12 cellular contexts compared by ENCODE assay signal in genomic region chr19:41995959-41996797, GRCh38. TPM values are rescaled to one million over a fixed set of nuclear protein-coding genes. Genes with fewer than 3 reads are reported as not detected.
DNase-seq lines count a peak whose midpoint lies in the region; ATAC-seq, FAIRE-seq and TF ChIP-seq lines count a peak whose summit lies in the region.
"Had no signal": no experiment of that assay in that cellular context is flagged by ENCODE, and none has a peak within 500 bp of the region (broad histone marks: within the 10 kb centered on the region; RNA-seq: fewer than 3 reads in every experiment).

No MANE protein-coding gene starts in this region.

- TF ChIP-seq EP300 in K562 (IDR thresholded peaks at IDR 0.05; ENCODE audit: low read length), result no peak

- BruUV-seq in K562 (replicated peaks; lab: Mats Ljungman, UMichigan), result no TSS peak

- POLR2A ChIA-PET in K562 (lab: Yijun Ruan, JAX), result interaction anchor here (0.6 to 2.0 kb wide), 7 partner anchors 11 to 57 kb away, joined by 3 to 5 read pairs (median 3); no protein-coding TSS in a partner anchor

- FAIRE-seq in K562 (lab: Jason Lieb, UNC), result peak; percentile 35

- no peak for TF ChIP-seq RAD21 in K562 (CRISPR knock-in tag; conservative IDR thresholded peaks at IDR 0.05 in 1 of 2, IDR thresholded peaks at IDR 0.05 in 1 of 2)

- H3K4me2 ChIP-seq in K562 (ENCODE audit: insufficient read depth, low read length), result no peak overlapping the region

- no peaks in the 10 kb centered on the region for H3K9me3 ChIP-seq in K562 (replicated peaks; ENCODE audit: control insufficient read depth, insufficient read depth, low read depth, low read length)
- H3K9me3 ChIP-seq: esophagus squamous epithelium, left lung had no signal

- peaks cover 12% of the 10 kb centered on the region for H3K4me1 Mint-ChIP-seq in chondrocyte (ENCODE audit: low read depth)

- peak; percentile 33 to 68 for DNase-seq in SHP77 (lab: John Stamatoyannopoulos, UW)
- no peak for DNase-seq in SHP77 treated with DMSO at 0.1 percent for 48 hours (lab: John Stamatoyannopoulos, UW)
- peak; percentile 13 for DNase-seq in NB4 (ENCODE audit: low read depth)
- peak; percentile 54 to 80 (median 70) for DNase-seq in K562 (ENCODE audit: extremely low read depth in 1 of 4, low spot score in 3 of 4)
- peak in 8 of 10 donors; percentile 51 to 95 (median 72) for DNase-seq in posterior cingulate gyrus
- no peak for DNase-seq in hepatic stellate cell (ENCODE audit: low spot score)
- DNase-seq in chondrocyte (ENCODE audit: low spot score), result no peak
- DNase-seq: esophagus squamous epithelium had no signal

- H3K27me3 ChIP-seq in K562 (ENCODE audit: control insufficient read depth in 2 of 2, insufficient read depth in 2 of 2, low read length in 2 of 2), result peaks cover 8 to 57% of the 10 kb centered on the region in 2 experiments; a peak in 4 of 5 replicates

- no peak overlapping the region for H3K9ac ChIP-seq in K562 (ENCODE audit: insufficient read depth in 1 of 2, low read depth in 2 of 2, low read length in 2 of 2)

- H3K27ac ChIP-seq in K562 (ENCODE audit: extremely low read depth, low read depth, low read length), result no peak overlapping the region
- H3K27ac ChIP-seq: esophagus squamous epithelium, left lung had no signal

- TF ChIP-seq CTCF in NB4 (IDR thresholded peaks at IDR 0.05; ENCODE audit: low read depth, low read length) (no peak), K562 (IDR thresholded peaks at IDR 0.05 in 2 of 3, conservative IDR thresholded peaks at IDR 0.05 in 1 of 3; ENCODE audit: insufficient read depth in 2 of 3, low read depth in 1 of 3, low read length in 3 of 3) (no peak), chondrocyte (IDR thresholded peaks at IDR 0.05) (no peak)

- peaks cover 8% of the 10 kb centered on the region for H4K20me1 ChIP-seq in K562 (replicated peaks; ENCODE audit: control insufficient read depth, insufficient read depth, low read length)

- no peak overlapping the region for H3K4me3 ChIP-seq in NB4 (ENCODE audit: low read depth, low read length)
- no peak overlapping the region for H3K4me3 ChIP-seq in K562
- H3K4me3 ChIP-seq: esophagus squamous epithelium, left lung had no signal

- no peak overlapping the region for H3K27ac Mint-ChIP-seq in chondrocyte (ENCODE audit: unreplicated experiment)
- H3K27ac Mint-ChIP-seq: stimulated activated naive CD8-positive, alpha-beta T cell treated with anti-CD3 and anti-CD28 coated beads, Interleukin-15, Interleukin-2, amounts not matched to agents 100 ng/mL and 50 ng/mL, for 24 hours had no signal

- H3K4me3 Mint-ChIP-seq in chondrocyte (ENCODE audit: unreplicated experiment), result no peak overlapping the region
- H3K4me3 Mint-ChIP-seq: stimulated activated naive CD8-positive, alpha-beta T cell treated with anti-CD3 and anti-CD28 coated beads, Interleukin-15, Interleukin-2, amounts not matched to agents 100 ng/mL and 50 ng/mL, for 24 hours had no signal

- H3K79me2 ChIP-seq in K562 (ENCODE audit: control insufficient read depth, insufficient read depth, low read length), result no peaks in the 10 kb centered on the region

- no peaks in the 10 kb centered on the region for H3K36me3 ChIP-seq in K562 (ENCODE audit: control insufficient read depth, insufficient read depth, low read length)
- H3K36me3 ChIP-seq: esophagus squamous epithelium, left lung had no signal

- ATAC-seq in K562 (peak; percentile 38; the same call in 2 of the 3 replicates), HG03108 (IDR thresholded peaks at IDR 0.05; ENCODE audit: unreplicated experiment) (no peak)
- ATAC-seq: HCT116 had no signal

- peaks cover 64% of the 10 kb centered on the region for H3K27me3 Mint-ChIP-seq in chondrocyte (ENCODE audit: low read depth)

- H3K9me1 ChIP-seq in K562 (ENCODE audit: control insufficient read depth, insufficient read depth, low read length), result no peaks in the 10 kb centered on the region

- TF ChIP-seq POLR2A in NB4 (IDR thresholded peaks at IDR 0.05; ENCODE audit: extremely low read depth, insufficient read length) (no peak), K562 (conservative IDR thresholded peaks at IDR 0.05) (no peak)

- CTCF ChIA-PET in K562 (lab: Yijun Ruan, JAX; ENCODE audit: low intra/inter-chr PET ratio), result no interaction called here

- in situ Hi-C loops in K562 (cut with MboI), result no loop called here

- H2AFZ ChIP-seq in K562 (ENCODE audit: low read depth, low read length), result no peak overlapping the region

- H3K9me3 Mint-ChIP-seq in chondrocyte (ENCODE audit: low read depth), result no peaks in the 10 kb centered on the region
- H3K9me3 Mint-ChIP-seq: stimulated activated naive CD8-positive, alpha-beta T cell treated with anti-CD3 and anti-CD28 coated beads, Interleukin-15, Interleukin-2, amounts not matched to agents 100 ng/mL and 50 ng/mL, for 24 hours had no signal

- under 1% methylated on average over 12 of the region's 12 CpGs for WGBS in K562 (ENCODE audit: insufficient coverage, low coverage, missing lambda C conversion rate)

- H3K4me1 ChIP-seq in K562 (replicated peaks in 1 of 2; ENCODE audit: control insufficient read depth in 2 of 2, insufficient read depth in 2 of 2, low read length in 2 of 2), result peaks cover 0 to 40% of the 10 kb centered on the region in 2 experiments; a peak in 2 of 5 replicates

- H3K36me3 Mint-ChIP-seq in chondrocyte (ENCODE audit: low read depth), result no peaks in the 10 kb centered on the region

- intact Hi-C loops in K562 (cut with micrococcal nuclease) (no loop called here), posterior cingulate gyrus (cut with DNase I) (no loop called here)

TF ChIP-seq in K562, 482 proteins besides CTCF, POLR2A, EP300 and RAD21 (continues in another document):
- TF ChIP-seq BMI1 (IDR thresholded peaks at IDR 0.05; ENCODE audit: low read length), result peak; percentile 83
- TF ChIP-seq ZHX1 (conservative IDR thresholded peaks at IDR 0.05; ENCODE audit: low read length), result no peak
- no peak for TF ChIP-seq XRCC3 (IDR thresholded peaks at IDR 0.05)
- TF ChIP-seq RCOR1 (IDR thresholded peaks at IDR 0.05; ENCODE audit: borderline replicate concordance in 1 of 2, low read depth in 2 of 2, low read length in 2 of 2), result peak; percentile 26 to 93; a peak in 3 of 4 replicates

RNA-seq across cellular contexts. Expression of gene ATP1A3, which starts 2.1 kb away (rescaled TPM):
- total RNA-seq in K562 (2011; cell fraction: chromatin; rRNA removed; ENCODE audit: low replicate concordance), result 0.35 and 2.3 TPM in 2 replicates
- 0.50 and 0.53 TPM in 2 replicates for total RNA-seq in K562 (2011; cell fraction: nucleolus; rRNA removed)
- total RNA-seq in K562 (2011; cell fraction: nucleoplasm; rRNA removed), result 0.37 TPM in 1 of 2 replicates, not detected in the other
- total RNA-seq in K562 (2014; rRNA removed), result 0.27 TPM in 1 of 2 replicates, not detected in the other
- total RNA-seq in K562 (2014; rRNA removed; fragmentation: Illumina TruSeq; extraction: Trizol), result 0.03 and 0.04 TPM in 2 replicates
- total RNA-seq in K562 (2015; rRNA removed; fragmentation: Illumina TruSeq; extraction: Trizol), result 0.15 TPM in 1 of 2 replicates, not detected in the other
- 0.56 and 1.0 TPM in 2 replicates for total RNA-seq in K562 (2021)
- 0.01 and 0.03 TPM in 2 replicates for polyA plus RNA-seq in K562 (2011; rRNA removed)
- polyA plus RNA-seq in K562 (2011; cell fraction: cytosol; rRNA removed), result 0.03 TPM in 1 of 2 replicates, not detected in the other
- polyA plus RNA-seq in K562 (2011; cell fraction: nucleus; rRNA removed), result 0.13 TPM in 1 of 2 replicates, not detected in the other
- polyA plus RNA-seq in K562 (2012), result 0.62 and 1.7 TPM in 2 replicates
- 0.30 and 0.60 TPM in 2 replicates for polyA plus RNA-seq in K562 (2014; fragmentation: Illumina TruSeq; extraction: Trizol)
- polyA plus RNA-seq in K562 (2014; fragmentation: Nextera tagmentation; extraction: Ambion mirVana), result not detected
- 0.07 and 0.11 TPM in 2 replicates for polyA plus RNA-seq in K562 (2014; rRNA removed)
- polyA minus RNA-seq in K562 (2011; rRNA and poly(A)+ RNA removed), result 0.06 and 0.11 TPM in 2 replicates
- polyA minus RNA-seq in K562 (2011; cell fraction: cytosol; rRNA and poly(A)+ RNA removed), result 0.19 TPM in 1 of 2 replicates, not detected in the other
- 0.40 TPM in 1 of 2 replicates, not detected in the other for polyA minus RNA-seq in K562 (2011; cell fraction: nucleus; rRNA and poly(A)+ RNA removed)
- total RNA-seq in chondrocyte, result 0.10 to 0.85 TPM (median 0.64 TPM) in 3 replicates
- total RNA-seq: left lung had no signal

RNA-seq across cellular contexts. Expression of gene RABAC1, which starts 37.1 kb away (rescaled TPM):
- 19.9 and 51.2 TPM in 2 replicates for total RNA-seq in K562 (2011; cell fraction: chromatin; rRNA removed; ENCODE audit: low replicate concordance)
- total RNA-seq in K562 (2011; cell fraction: nucleolus; rRNA removed), result 69.7 and 71.9 TPM in 2 replicates
- 51.7 and 54.7 TPM in 2 replicates for total RNA-seq in K562 (2011; cell fraction: nucleoplasm; rRNA removed)
- total RNA-seq in K562 (2014; rRNA removed), result 24.5 and 32.7 TPM in 2 replicates
- 2.5 and 4.6 TPM in 2 replicates for total RNA-seq in K562 (2014; rRNA removed; fragmentation: Illumina TruSeq; extraction: Trizol)
- total RNA-seq in K562 (2015; rRNA removed; fragmentation: Illumina TruSeq; extraction: Trizol), result 7.1 and 7.2 TPM in 2 replicates
- 23.2 and 24.0 TPM in 2 replicates for total RNA-seq in K562 (2021)
- polyA plus RNA-seq in K562 (2011; rRNA removed), result 17.7 and 36.3 TPM in 2 replicates
- polyA plus RNA-seq in K562 (2011; cell fraction: cytosol; rRNA removed), result 84.6 and 116 TPM in 2 replicates
- 38.9 and 57.8 TPM in 2 replicates for polyA plus RNA-seq in K562 (2011; cell fraction: nucleus; rRNA removed)
- polyA plus RNA-seq in K562 (2012), result 22.9 and 60.5 TPM in 2 replicates
- polyA plus RNA-seq in K562 (2014; fragmentation: Illumina TruSeq; extraction: Trizol), result 2.4 and 7.8 TPM in 2 replicates
- 1 to 10 TPM; 5.2 to 9.3 TPM for polyA plus RNA-seq in K562 (2014; fragmentation: Nextera tagmentation; extraction: Ambion mirVana)
- polyA plus RNA-seq in K562 (2014; rRNA removed), result 28.1 and 44.0 TPM in 2 replicates
- 8.2 and 10.6 TPM in 2 replicates for polyA minus RNA-seq in K562 (2011; rRNA and poly(A)+ RNA removed)
- 7.3 and 10.4 TPM in 2 replicates for polyA minus RNA-seq in K562 (2011; cell fraction: cytosol; rRNA and poly(A)+ RNA removed)
- polyA minus RNA-seq in K562 (2011; cell fraction: nucleus; rRNA and poly(A)+ RNA removed), result 12.3 and 23.0 TPM in 2 replicates
- 282 to 302 TPM (median 295 TPM) in 3 replicates for total RNA-seq in chondrocyte

Comparison
In these comparisons a context has a peak if more than half of its experiments do, and no peak if none do; other contexts are left out.
1. DNase-seq: peak in SHP77 (2 of 2), NB4 (single experiment), K562 (4 of 4) and posterior cingulate gyrus (8 of 10); none in SHP77 treated with DMSO at 0.1 percent for 48 hours (single experiment), hepatic stellate cell (single experiment) and chondrocyte (single experiment).